ENCODE assay signal across 8 cellular contexts in the genomic region with DNA sequence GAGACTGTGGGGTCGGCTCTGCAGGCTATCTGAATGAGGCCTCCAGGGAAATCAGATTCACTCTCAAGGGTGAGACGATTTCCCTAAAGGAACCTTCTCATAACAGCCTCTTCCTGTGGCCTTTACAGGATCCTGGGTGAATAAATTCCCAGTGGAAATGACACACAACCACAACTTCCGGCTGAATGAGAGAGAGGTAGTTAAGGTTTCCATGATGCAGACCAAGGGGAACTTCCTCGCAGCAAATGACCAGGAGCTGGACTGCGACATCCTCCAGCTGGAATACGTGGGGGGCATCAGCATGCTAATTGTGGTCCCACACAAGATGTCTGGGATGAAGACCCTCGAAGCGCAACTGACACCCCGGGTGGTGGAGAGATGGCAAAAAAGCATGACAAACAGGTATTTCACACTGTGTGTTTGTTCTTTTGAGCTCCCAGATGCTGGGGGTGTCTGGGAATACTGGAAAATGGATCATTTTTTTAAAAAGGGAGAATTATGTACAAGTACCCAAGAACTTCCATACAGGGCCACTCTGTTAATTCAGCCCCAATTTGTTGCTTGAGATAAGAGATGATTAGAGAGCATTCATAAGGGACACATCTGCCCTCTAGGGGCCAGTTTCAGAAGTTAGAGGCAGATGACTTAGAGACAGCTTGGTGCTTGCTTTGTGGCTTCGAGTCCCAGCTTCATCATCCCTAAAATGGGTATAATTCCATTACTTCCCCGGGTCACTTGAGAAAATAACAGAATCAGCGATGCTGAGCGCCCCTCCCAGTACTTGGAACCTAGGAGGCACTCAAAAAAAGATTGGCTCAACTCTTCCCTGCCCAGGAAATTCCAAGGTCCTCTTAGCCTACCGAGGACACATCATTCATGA. TPM values are rescaled to one million over a fixed set of nuclear protein-coding genes. Genes with fewer than 3 reads are reported as not detected.
DNase-seq lines count a peak whose midpoint lies in the region; ATAC-seq, FAIRE-seq and TF ChIP-seq lines count a peak whose summit lies in the region.

No MANE protein-coding gene starts in this region.

- ATAC-seq in HG03571 (IDR thresholded peaks at IDR 0.05; ENCODE audit: unreplicated experiment): no peak
- ATAC-seq in HG02588 (IDR thresholded peaks at IDR 0.05; ENCODE audit: unreplicated experiment): no peak

- peaks cover 7% of the 10 kb centered on the region for H3K4me1 Mint-ChIP-seq in activated T-helper 1 cell treated with anti-CD3 and anti-CD28 coated beads, Interleukin-12 subunit alpha, Interleukin-12 subunit beta, Interleukin-2, Interleukin-4 antibody, amounts not matched to agents 30 ng/mL and 10 ng/mL and 1 ng/mL, durations not matched to agents 14 hours and 24 hours and 36 hours (ENCODE audit: low read depth)

- FAIRE-seq in H54 (lab: Jason Lieb, UNC): no peak

- H3K36me3 Mint-ChIP-seq in activated T-helper 1 cell treated with anti-CD3 and anti-CD28 coated beads, Interleukin-12 subunit alpha, Interleukin-12 subunit beta, Interleukin-2, Interleukin-4 antibody, amounts not matched to agents 30 ng/mL and 10 ng/mL and 1 ng/mL, durations not matched to agents 14 hours and 24 hours and 36 hours (ENCODE audit: low read depth): peaks cover 16% of the 10 kb centered on the region

- H3K27me3 Mint-ChIP-seq in activated T-helper 1 cell treated with anti-CD3 and anti-CD28 coated beads, Interleukin-12 subunit alpha, Interleukin-12 subunit beta, Interleukin-2, Interleukin-4 antibody, amounts not matched to agents 30 ng/mL and 10 ng/mL and 1 ng/mL, durations not matched to agents 14 hours and 24 hours and 36 hours (ENCODE audit: insufficient read depth): no peaks in the 10 kb centered on the region

- no peak for TF ChIP-seq POLR2A in H54 (IDR thresholded peaks at IDR 0.05; ENCODE audit: low read depth, low read length)

- H3K9me2 ChIP-seq in OCI-LY1 (ENCODE audit: low read depth, low read length): no peaks in the 10 kb centered on the region

- intact Hi-C loops in activated T-helper 1 cell treated with anti-CD3 and anti-CD28 coated beads, Interleukin-12 subunit alpha, Interleukin-12 subunit beta, Interleukin-2, Interleukin-4 antibody, amounts not matched to agents 30 ng/mL and 10 ng/mL and 1 ng/mL, durations not matched to agents 14 hours and 24 hours and 36 hours (cut with micrococcal nuclease): loop anchor here (1.0 to 5.0 kb wide), 2 partner anchors 73 to 178 kb away; partner anchors contain the start of genes PI4KA and SNAP29

- H2AFZ ChIP-seq in OCI-LY1 (ENCODE audit: low read length): no peak overlapping the region

- no peaks in the 10 kb centered on the region for H3K79me2 ChIP-seq in OCI-LY1 (ENCODE audit: insufficient read depth, low read length)

- H3K4me3 ChIP-seq in OCI-LY1 (ENCODE audit: low read depth, low read length, poor library complexity, severe bottlenecking): no peak overlapping the region

- H3K4me2 ChIP-seq in OCI-LY1 (ENCODE audit: low read length): peak overlapping the region; percentile 6; the same call in 1 of the 2 replicates

- H3K9me3 Mint-ChIP-seq in activated T-helper 1 cell treated with anti-CD3 and anti-CD28 coated beads, Interleukin-12 subunit alpha, Interleukin-12 subunit beta, Interleukin-2, Interleukin-4 antibody, amounts not matched to agents 30 ng/mL and 10 ng/mL and 1 ng/mL, durations not matched to agents 14 hours and 24 hours and 36 hours: no peaks in the 10 kb centered on the region

- no peak overlapping the region for H3K27ac Mint-ChIP-seq in activated T-helper 1 cell treated with anti-CD3 and anti-CD28 coated beads, Interleukin-12 subunit alpha, Interleukin-12 subunit beta, Interleukin-2, Interleukin-4 antibody, amounts not matched to agents 30 ng/mL and 10 ng/mL and 1 ng/mL, durations not matched to agents 14 hours and 24 hours and 36 hours

- no peaks in the 10 kb centered on the region for H4K20me1 ChIP-seq in OCI-LY1 (ENCODE audit: insufficient read depth, low read length)

- no peaks in the 10 kb centered on the region for H3F3A ChIP-seq in OCI-LY1 (ENCODE audit: insufficient read depth, low read length)

- peaks cover 36% of the 10 kb centered on the region; the same call in 1 of the 2 replicates for H3K36me3 ChIP-seq in OCI-LY1 (ENCODE audit: insufficient read depth, low read length)

- H3K9ac ChIP-seq in OCI-LY1 (ENCODE audit: low read length): no peak overlapping the region

- no peaks in the 10 kb centered on the region for H3K27me3 ChIP-seq in OCI-LY1 (ENCODE audit: insufficient read depth, low read length)

- DNase-seq in COLO668 (lab: John Stamatoyannopoulos, UW; ENCODE audit: unreplicated experiment) (peak; percentile 40), H54 (ENCODE audit: insufficient read length, low spot score) (peak; percentile 29), glomerular visceral epithelial cell (ENCODE audit: extremely low spot score) (peak; percentile 48), putamen (ENCODE audit: low spot score) (peak; percentile 43)
- DNase-seq in activated T-helper 1 cell treated with anti-CD3 and anti-CD28 coated beads, Interleukin-12 subunit alpha, Interleukin-12 subunit beta, Interleukin-2, Interleukin-4 antibody, amounts not matched to agents 30 ng/mL and 10 ng/mL and 1 ng/mL, durations not matched to agents 14 hours and 24 hours and 36 hours (ENCODE audit: low spot score): peak; percentile 6

- H3K9me3 ChIP-seq in OCI-LY1 (ENCODE audit: low read length): no peaks in the 10 kb centered on the region

- H3K27ac ChIP-seq in OCI-LY1 (ENCODE audit: low read depth, low read length, poor library complexity, severe bottlenecking): no peak overlapping the region

- H3K4me3 Mint-ChIP-seq in activated T-helper 1 cell treated with anti-CD3 and anti-CD28 coated beads, Interleukin-12 subunit alpha, Interleukin-12 subunit beta, Interleukin-2, Interleukin-4 antibody, amounts not matched to agents 30 ng/mL and 10 ng/mL and 1 ng/mL, durations not matched to agents 14 hours and 24 hours and 36 hours: no peak overlapping the region

- H3K4me1 ChIP-seq in OCI-LY1 (ENCODE audit: insufficient read depth, low read length, severe bottlenecking): peaks cover 7% of the 10 kb centered on the region

- peak; percentile 83 for TF ChIP-seq CTCF in OCI-LY1 (IDR thresholded peaks at IDR 0.05; ENCODE audit: low read length)

RNA-seq across cellular contexts. Expression of gene SERPIND1, which starts 10.2 kb away (rescaled TPM):
- total RNA-seq in activated T-helper 1 cell treated with anti-CD3 and anti-CD28 coated beads, Interleukin-12 subunit alpha, Interleukin-12 subunit beta, Interleukin-2, Interleukin-4 antibody, amounts not matched to agents 30 ng/mL and 10 ng/mL and 1 ng/mL, durations not matched to agents 14 hours and 24 hours and 36 hours: not detected in 2 replicates
